8 cellular contexts compared by ENCODE assay signal in the genomic region with DNA sequence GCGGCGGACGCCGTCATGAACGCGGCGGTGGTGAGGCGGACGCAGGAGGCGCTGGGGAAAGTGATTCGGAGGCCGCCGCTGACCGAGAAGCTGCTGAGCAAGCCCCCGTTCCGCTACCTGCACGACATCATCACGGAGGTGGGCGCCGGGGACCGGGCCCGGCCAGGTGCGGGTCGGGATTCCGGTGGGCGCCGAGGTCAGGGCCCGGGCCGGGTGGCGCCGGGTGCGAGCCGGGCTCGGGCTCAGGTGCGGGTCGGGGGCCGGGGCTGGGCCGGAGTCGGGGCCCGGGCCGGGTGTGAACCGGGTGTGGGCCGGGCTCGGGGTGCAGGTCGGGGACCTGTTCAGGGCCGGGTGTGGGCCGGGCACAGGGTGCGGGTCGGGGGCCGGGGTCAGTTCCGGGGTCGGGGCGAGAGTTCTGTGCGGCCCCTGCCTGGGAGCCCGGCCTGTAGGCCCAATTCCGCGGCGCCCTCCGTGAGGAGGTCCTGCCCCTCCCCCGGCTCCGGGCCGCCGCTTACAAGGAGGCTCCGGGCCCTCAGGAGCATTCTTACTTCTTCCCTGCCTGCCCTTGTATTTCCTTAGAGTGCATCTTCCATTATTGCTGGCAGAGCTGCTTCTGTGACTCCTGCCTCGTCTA. TPM values are rescaled to one million over a fixed set of nuclear protein-coding genes. Genes with fewer than 3 reads are reported as not detected.
DNase-seq lines count a peak whose midpoint lies in the region; ATAC-seq and TF ChIP-seq lines count a peak whose summit lies in the region.

No MANE protein-coding gene starts in this region.

- H3K23ac ChIP-seq in neuronal stem cell (ENCODE audit: low read depth, low read length, poor library complexity) = peak overlapping the region; percentile 71

- no peak overlapping the region for H2AK5ac ChIP-seq in neuronal stem cell (ENCODE audit: low read depth, low read length)

- H3K9ac ChIP-seq in neuronal stem cell (ENCODE audit: low read depth, low read length, poor library complexity) = peak overlapping the region; percentile 90

- H3K27ac ChIP-seq in RWPE2 (ENCODE audit: poor library complexity, severe bottlenecking) (peak overlapping the region; percentile 38), neuronal stem cell (replicated peaks; ENCODE audit: low read length) (no peak overlapping the region)

- TF ChIP-seq CTCF in RWPE2 (IDR thresholded peaks at IDR 0.05; ENCODE audit: poor library complexity, severe bottlenecking) = no peak

- peak overlapping the region; percentile 91 for H3K18ac ChIP-seq in neuronal stem cell (ENCODE audit: low read length)

- no peak overlapping the region for H2BK12ac ChIP-seq in neuronal stem cell (ENCODE audit: low read length)

- ATAC-seq in HG02763 (IDR thresholded peaks at IDR 0.05; ENCODE audit: unreplicated experiment) = peak; percentile 5
- ATAC-seq in RWPE2 (ENCODE audit: low read depth) = 0 out of 3 replicates have a peak, but pooled peaks have one; percentile 5
- ATAC-seq in esophagus mucosa = peak; percentile 30
- no peak for ATAC-seq in GM19467 (IDR thresholded peaks at IDR 0.05; ENCODE audit: unreplicated experiment)

- no peak overlapping the region for H3K4ac ChIP-seq in neuronal stem cell (ENCODE audit: low read length)

- peak overlapping the region; percentile 73 for H2BK5ac ChIP-seq in neuronal stem cell (ENCODE audit: low read length)

- peak overlapping the region; percentile 91 for H2AFZ ChIP-seq in neuronal stem cell (ENCODE audit: low read length)

- H3K14ac ChIP-seq in neuronal stem cell (ENCODE audit: low read length) = no peak overlapping the region

- no peaks in the 10 kb centered on the region for H3K4me1 ChIP-seq in RWPE2 (ENCODE audit: insufficient read depth, poor library complexity, severe bottlenecking)
- H3K4me1 ChIP-seq in neuronal stem cell (ENCODE audit: control insufficient read depth in 2 of 2, insufficient read depth in 1 of 2, low read depth in 1 of 2, low read length in 2 of 2) = peaks cover 7 to 10% of the 10 kb centered on the region in 2 donors

- H3K36me3 ChIP-seq in RWPE2 (ENCODE audit: low read depth) (peaks cover 14% of the 10 kb centered on the region), neuronal stem cell (replicated peaks in 1 of 2; ENCODE audit: control insufficient read depth in 2 of 2, insufficient read depth in 2 of 2, low read length in 2 of 2) (peaks cover 5 to 10% of the 10 kb centered on the region in 2 donors)

- no peak overlapping the region for H2BK15ac ChIP-seq in neuronal stem cell (ENCODE audit: low read length)

- H3K9me3 ChIP-seq in RWPE2 (ENCODE audit: severe bottlenecking) (no peaks in the 10 kb centered on the region), neuronal stem cell (replicated peaks in 1 of 2; ENCODE audit: control insufficient read depth in 2 of 2, insufficient read depth in 1 of 2, low read depth in 1 of 2, low read length in 2 of 2) (peaks cover 0 to 4% of the 10 kb centered on the region in 2 donors)

- peak overlapping the region; percentile 82 for H3K4me3 ChIP-seq in RWPE2 (ENCODE audit: severe bottlenecking)
- H3K4me3 ChIP-seq in neuronal stem cell (ENCODE audit: low read length in 2 of 2) = peak overlapping the region; percentile 77 to 94

- no CpG with 5 or more reads among the region's 65 CpGs for WGBS in neuronal stem cell (ENCODE audit: extremely low coverage in 2 of 2, insufficient read length in 2 of 2, insufficient replicate concordance in 1 of 2), 2 donors

- H3K27me3 ChIP-seq in RWPE2 (ENCODE audit: insufficient read depth, poor library complexity, severe bottlenecking) (no peaks in the 10 kb centered on the region), neuronal stem cell (ENCODE audit: control insufficient read depth in 3 of 3, insufficient read depth in 3 of 3, low read depth in 1 of 3, low read length in 3 of 3) (no peaks in the 10 kb centered on the region)

- no peak overlapping the region for H4K91ac ChIP-seq in neuronal stem cell (ENCODE audit: low read depth, low read length, poor library complexity)

- peak overlapping the region; percentile 86 for H3K4me2 ChIP-seq in neuronal stem cell (ENCODE audit: insufficient read depth, low read length, poor library complexity, severe bottlenecking)

- DNase-seq in activated T-cell treated with anti-CD3 and anti-CD28 coated beads for 24 hours (ENCODE audit: low read depth) (peak; percentile 7), RWPE2 (ENCODE audit: low spot score) (peak; percentile 60), neuronal stem cell (ENCODE audit: low spot score) (no peak), retina (no peak)
- no peak for DNase-seq in activated T-cell treated with anti-CD3 and anti-CD28 coated beads, Interleukin-2, amount 50 U/mL, for 48 hours

- H2BK120ac ChIP-seq in neuronal stem cell (ENCODE audit: low read depth, low read length) = no peak overlapping the region

- peaks cover 4% of the 10 kb centered on the region for H3K79me1 ChIP-seq in neuronal stem cell (ENCODE audit: low read depth, low read length)

- H4K8ac ChIP-seq in neuronal stem cell (ENCODE audit: low read depth, low read length) = no peak overlapping the region

RNA-seq across cellular contexts. Expression of gene TRAF3IP1, which starts 0.4 kb away (rescaled TPM):
- 10.8 TPM for total RNA-seq in esophagus mucosa
- polyA plus RNA-seq in neuronal stem cell (2013, experiment 1 of 2) = 13.8 TPM
- 14.5 TPM for polyA plus RNA-seq in neuronal stem cell (2013, experiment 2 of 2)

RNA-seq across cellular contexts. Expression of gene PER2, which starts 32.4 kb away (rescaled TPM):
- total RNA-seq in esophagus mucosa = 18.7 TPM
- polyA plus RNA-seq in neuronal stem cell (2013, experiment 1 of 2) = 2.4 TPM
- 2.6 TPM for polyA plus RNA-seq in neuronal stem cell (2013, experiment 2 of 2)

Comparison
In these comparisons a context has a peak if more than half of its experiments do, and no peak if none do; other contexts are left out.
1. DNase-seq: peak in activated T-cell treated with anti-CD3 and anti-CD28 coated beads for 24 hours (single experiment) and RWPE2 (single experiment); none in activated T-cell treated with anti-CD3 and anti-CD28 coated beads, Interleukin-2, amount 50 U/mL, for 48 hours (0 of 2), neuronal stem cell (single experiment) and retina (single experiment).